8 cellular contexts compared by ENCODE assay signal in genomic region chr10:110069502-110069982, GRCh38.
DNase-seq lines count a peak whose midpoint lies in the region; ATAC-seq lines count a peak whose summit lies in the region.

No MANE protein-coding gene starts in this region.

- DNase-seq in activated T-cell treated with anti-CD3 and anti-CD28 coated beads, Interleukin-2, amount 50 U/mL, for 4 hours = no peak
- no peak for DNase-seq in activated T-cell treated with anti-CD3 and anti-CD28 coated beads, Interleukin-2, amount 50 U/mL, for 48 hours
- DNase-seq in NCI-H748 (lab: John Stamatoyannopoulos, UW; ENCODE audit: unreplicated experiment) = peak; percentile 55
- peak; percentile 47 for DNase-seq in germinal center (ENCODE audit: low spot score)
- no peak for DNase-seq in GM19240 (ENCODE audit: insufficient read length, low spot score)
- DNase-seq in NCI-H446 treated with DMSO at 0.1 percent for 48 hours (lab: John Stamatoyannopoulos, UW) = no peak
- no peak for DNase-seq in NK-92 (lab: John Stamatoyannopoulos, UW; ENCODE audit: unreplicated experiment)

- H3K4me3 Mint-ChIP-seq in activated T-cell treated with anti-CD3 and anti-CD28 coated beads, Interleukin-2, amount 50 U/mL, for 4 hours = peak overlapping the region; percentile 73

- peaks cover 2% of the 10 kb centered on the region for H3K36me3 Mint-ChIP-seq in activated T-cell treated with anti-CD3 and anti-CD28 coated beads, Interleukin-2, amount 50 U/mL, for 4 hours (ENCODE audit: insufficient read depth)

- H3K4me1 Mint-ChIP-seq in activated T-cell treated with anti-CD3 and anti-CD28 coated beads, Interleukin-2, amount 50 U/mL, for 4 hours (ENCODE audit: low read depth) = peaks cover 90% of the 10 kb centered on the region

- H3K9me3 Mint-ChIP-seq in activated T-cell treated with anti-CD3 and anti-CD28 coated beads, Interleukin-2, amount 50 U/mL, for 4 hours = no peaks in the 10 kb centered on the region

- peak; percentile 61 to 63 for ATAC-seq in activated T-cell treated with anti-CD3 and anti-CD28 coated beads, Interleukin-2, amount 50 U/mL, for 4 hours
- ATAC-seq in HG02884 (IDR thresholded peaks at IDR 0.05; ENCODE audit: unreplicated experiment) = peak; percentile 58

- H3K27me3 Mint-ChIP-seq in activated T-cell treated with anti-CD3 and anti-CD28 coated beads, Interleukin-2, amount 50 U/mL, for 4 hours (ENCODE audit: low read depth) = no peaks in the 10 kb centered on the region

Comparison
In these comparisons a context has a peak if more than half of its experiments do, and no peak if none do; other contexts are left out.
1. DNase-seq: peak in NCI-H748 (single experiment) and germinal center (single experiment); none in activated T-cell treated with anti-CD3 and anti-CD28 coated beads, Interleukin-2, amount 50 U/mL, for 4 hours (single experiment), activated T-cell treated with anti-CD3 and anti-CD28 coated beads, Interleukin-2, amount 50 U/mL, for 48 hours (0 of 2), GM19240 (single experiment), NCI-H446 treated with DMSO at 0.1 percent for 48 hours (single experiment) and NK-92 (single experiment).